ENCODE assay signal across 12 cellular contexts in genomic region chr1:91513160-91513559, GRCh38. TPM values are rescaled to one million over a fixed set of nuclear protein-coding genes. Genes with fewer than 3 reads are reported as not detected.
DNase-seq lines count a peak whose midpoint lies in the region; ATAC-seq, FAIRE-seq and TF ChIP-seq lines count a peak whose summit lies in the region.
"Had no signal": no experiment of that assay in that cellular context is flagged by ENCODE, and none has a peak within 500 bp of the region (broad histone marks: within the 10 kb centered on the region; RNA-seq: fewer than 3 reads in every experiment).

No MANE protein-coding gene starts in this region.

- peaks cover 40% of the 10 kb centered on the region for H3K36me3 Mint-ChIP-seq in nephron (ENCODE audit: low read depth)

- intact Hi-C loops in OCI-LY7 (cut with micrococcal nuclease; ENCODE audit: unreplicated experiment): loop anchor here (5.0 kb wide), 1 partner anchor 414 kb away; no protein-coding TSS in a partner anchor
- intact Hi-C loops in endothelial cell of umbilical vein (cut with micrococcal nuclease): loop anchor here (2.0 kb wide), 1 partner anchor 372 kb away; no protein-coding TSS in a partner anchor

- POLR2A ChIA-PET in OCI-LY7 (lab: Charles Lee) (interaction anchor here (0.7 to 4.5 kb wide), 4 partner anchors 10 to 466 kb away, joined by 3 to 33 read pairs (median 13); no protein-coding TSS in a partner anchor), endothelial cell of umbilical vein (lab: Charles Lee) (no interaction called here)

- H3K79me2 ChIP-seq in OCI-LY7 (ENCODE audit: insufficient read depth, low read depth, low read length): peaks cover 14% of the 10 kb centered on the region; the same call in 1 of the 2 replicates
- H3K79me2 ChIP-seq in endothelial cell of umbilical vein (ENCODE audit: control insufficient read depth, insufficient read depth, low read length): no peaks in the 10 kb centered on the region

- CTCF ChIA-PET in OCI-LY7 (lab: Charles Lee; ENCODE audit: unreplicated experiment): no interaction called here
- CTCF ChIA-PET in endothelial cell of umbilical vein (lab: Charles Lee): interaction anchor here (0.5 to 4.6 kb wide), 36 partner anchors 9 to 778 kb away, joined by 3 to 119 read pairs (median 4); partner anchors contain the start of genes CDC7, HFM1 and TGFBR3

- H3K4me1 ChIP-seq in OCI-LY7 (ENCODE audit: insufficient read depth, low read length, poor library complexity, severe bottlenecking) (no peaks in the 10 kb centered on the region), endothelial cell of umbilical vein (ENCODE audit: control insufficient read depth, extremely low read depth, insufficient read depth, low read length) (no peaks in the 10 kb centered on the region)

- no peaks in the 10 kb centered on the region for H3K9me2 ChIP-seq in OCI-LY7 (ENCODE audit: insufficient read depth, low read length)

- H3K9me3 Mint-ChIP-seq in nephron: no peaks in the 10 kb centered on the region
- H3K9me3 Mint-ChIP-seq: central memory CD8-positive, alpha-beta T cell had no signal

- DNase-seq in AG08395 (ENCODE audit: low spot score): peak; percentile 37
- no peak for DNase-seq in OCI-LY7 (ENCODE audit: low spot score)
- DNase-seq in endothelial cell of umbilical vein (ENCODE audit: low read depth, low spot score): peak; percentile 43
- DNase-seq in mesenteric fat pad (ENCODE audit: low spot score): no peak
- no peak for DNase-seq in iPS-NIHi7 (ENCODE audit: extremely low spot score)
- DNase-seq: activated CD8-positive, alpha-beta memory T cell treated with anti-CD3 and anti-CD28 coated beads for 24 hours; Calu3 had no signal

- H3K36me3 ChIP-seq in OCI-LY7 (ENCODE audit: insufficient read depth, low read length) (peaks cover 99% of the 10 kb centered on the region), endothelial cell of umbilical vein (ENCODE audit: control insufficient read depth in 2 of 2, extremely low read depth in 1 of 2, insufficient read depth in 2 of 2, low read length in 2 of 2) (no peaks in the 10 kb centered on the region)

- no peak overlapping the region for H3K9ac ChIP-seq in endothelial cell of umbilical vein (replicated peaks; ENCODE audit: extremely low read depth, insufficient read depth, low read length)

- peaks cover 17% of the 10 kb centered on the region for H3K4me1 Mint-ChIP-seq in nephron

- no peak overlapping the region for H3K4me3 Mint-ChIP-seq in nephron
- H3K4me3 Mint-ChIP-seq: central memory CD8-positive, alpha-beta T cell had no signal

- peak overlapping the region; percentile 19 to 63 (median 21) for H3K27ac Mint-ChIP-seq in nephron

- TF ChIP-seq CTCF in OCI-LY7 (conservative IDR thresholded peaks at IDR 0.05; ENCODE audit: low read length) (0 out of 2 replicates have a peak, but pooled peaks have one; percentile 28), endothelial cell of umbilical vein (IDR thresholded peaks at IDR 0.05; ENCODE audit: extremely low read depth in 1 of 2, insufficient read depth in 1 of 2, low read depth in 1 of 2, low read length in 2 of 2) (peak in 1 of 2 donors; percentile 5), nephron (IDR thresholded peaks at IDR 0.05; ENCODE audit: unreplicated experiment in 3 of 3) (peak; percentile 39 to 77 (median 44))

- dilution Hi-C loops in endothelial cell of umbilical vein (cut with MboI; ENCODE audit: extremely low pct_ligation_motif_present, low sequenced_read_pairs): no loop called here

- H3K27me3 Mint-ChIP-seq in nephron (ENCODE audit: low read depth): no peaks in the 10 kb centered on the region
- H3K27me3 Mint-ChIP-seq: central memory CD8-positive, alpha-beta T cell had no signal

- H3K4me2 ChIP-seq in OCI-LY7 (ENCODE audit: low read length) (no peak overlapping the region), endothelial cell of umbilical vein (ENCODE audit: insufficient read depth, low read length) (no peak overlapping the region)

- BruUV-seq in OCI-LY7 (replicated peaks; lab: Mats Ljungman, UMichigan) (no TSS peak), endothelial cell of umbilical vein (replicated peaks; lab: Mats Ljungman, UMichigan) (no TSS peak)

- no peak overlapping the region for H3K4me3 ChIP-seq in OCI-LY7 (ENCODE audit: low read depth, low read length, poor library complexity, severe bottlenecking)
- no peak overlapping the region for H3K4me3 ChIP-seq in endothelial cell of umbilical vein (replicated peaks in 1 of 3; ENCODE audit: insufficient read depth in 1 of 3, low read depth in 1 of 3, low read length in 3 of 3)
- H3K4me3 ChIP-seq: SJCRH30 had no signal

- no peak overlapping the region for H2AFZ ChIP-seq in OCI-LY7 (ENCODE audit: low read length)
- H2AFZ ChIP-seq in endothelial cell of umbilical vein (ENCODE audit: low read depth, low read length): no peak overlapping the region

- no peaks in the 10 kb centered on the region for H3K9me1 ChIP-seq in endothelial cell of umbilical vein (replicated peaks; ENCODE audit: control insufficient read depth, extremely low read depth, insufficient read depth, low read length)

- FAIRE-seq in endothelial cell of umbilical vein (lab: Jason Lieb, UNC): no peak

- no peaks in the 10 kb centered on the region for H3K9me3 ChIP-seq in OCI-LY7 (ENCODE audit: low read length)
- no peaks in the 10 kb centered on the region for H3K9me3 ChIP-seq in endothelial cell of umbilical vein (replicated peaks; ENCODE audit: control insufficient read depth, insufficient read depth, low read length)
- H3K9me3 ChIP-seq: SJCRH30 had no signal

- no peaks in the 10 kb centered on the region for H3K27me3 ChIP-seq in endothelial cell of umbilical vein (ENCODE audit: control insufficient read depth in 2 of 2, insufficient read depth in 2 of 2, low read length in 2 of 2)
- H3K27me3 ChIP-seq: SJCRH30 had no signal

- TF ChIP-seq POLR2A in endothelial cell of umbilical vein (IDR thresholded peaks at IDR 0.05; ENCODE audit: low read depth, low read length): no peak

- ATAC-seq in HG02970 (IDR thresholded peaks at IDR 0.05; ENCODE audit: low FRiP score, unreplicated experiment): no peak
- no peak for ATAC-seq in GM21619 (IDR thresholded peaks at IDR 0.05; ENCODE audit: unreplicated experiment)

- 0 out of 2 replicates have a peak, but pooled peaks cover 3% of the 10 kb centered on the region for H4K20me1 ChIP-seq in OCI-LY7 (ENCODE audit: insufficient read depth, low read length)
- H4K20me1 ChIP-seq in endothelial cell of umbilical vein (replicated peaks; ENCODE audit: control insufficient read depth, extremely low read depth, insufficient read depth, low read length): no peaks in the 10 kb centered on the region

- H3K27ac ChIP-seq in OCI-LY7 (ENCODE audit: low read depth, low read length, poor library complexity, severe bottlenecking): no peak overlapping the region
- H3K27ac ChIP-seq in endothelial cell of umbilical vein (ENCODE audit: insufficient read depth, low read depth, low read length): no peak overlapping the region
- H3K27ac ChIP-seq: SJCRH30 had no signal

TF ChIP-seq in endothelial cell of umbilical vein, 7 proteins besides CTCF, POLR2A, EP300 and RAD21:
- TF ChIP-seq JUN (IDR thresholded peaks at IDR 0.05; ENCODE audit: borderline replicate concordance, insufficient read depth, insufficient read length, low read depth): no peak
- TF ChIP-seq POLR2AphosphoS5 (IDR thresholded peaks at IDR 0.05; ENCODE audit: insufficient read depth, low read depth, low read length): no peak
- TF ChIP-seq MAX (IDR thresholded peaks at IDR 0.05; ENCODE audit: insufficient read depth, insufficient read length): no peak
- TF ChIP-seq EZH2 (IDR thresholded peaks at IDR 0.05; ENCODE audit: borderline replicate concordance, low read depth, low read length, severe bottlenecking): no peak
- no peak for TF ChIP-seq FOS (IDR thresholded peaks at IDR 0.05; ENCODE audit: borderline replicate concordance, insufficient read depth, low read length)
- no peak for TF ChIP-seq GATA2 (IDR thresholded peaks at IDR 0.05; ENCODE audit: insufficient read depth, insufficient read length, low read depth, low read length)
- TF ChIP-seq MYC (IDR thresholded peaks at IDR 0.05; ENCODE audit: low read depth, low read length): no peak

RNA-seq across cellular contexts. Expression of gene CDC7, which starts 12.5 kb away (rescaled TPM):
- total RNA-seq in OCI-LY7 (2014; rRNA removed; shearing (Covaris generic)): 28.6 and 35.8 TPM in 2 replicates
- total RNA-seq in OCI-LY7 (2022) (54.5 and 66.3 TPM in 2 replicates), endothelial cell of umbilical vein (11.7 and 13.4 TPM in 2 replicates), mesenteric fat pad (2.4 TPM)
- 2.3 and 3.9 TPM in 2 replicates for polyA plus RNA-seq in endothelial cell of umbilical vein
- polyA plus RNA-seq in endothelial cell of umbilical vein (2011; cell fraction: cytosol; rRNA removed): 5.2 and 6.6 TPM in 2 replicates
- 13.5 and 20.5 TPM in 2 replicates for polyA plus RNA-seq in endothelial cell of umbilical vein (2011; cell fraction: nucleus; rRNA removed)
- 4.7 and 7.4 TPM in 2 replicates for polyA plus RNA-seq in endothelial cell of umbilical vein (2012)
- polyA minus RNA-seq in endothelial cell of umbilical vein: 5.5 and 6.4 TPM in 2 replicates
- polyA minus RNA-seq in endothelial cell of umbilical vein (2011; cell fraction: cytosol; rRNA and poly(A)+ RNA removed): 20.5 TPM
- polyA minus RNA-seq in endothelial cell of umbilical vein (2011; cell fraction: nucleus; rRNA and poly(A)+ RNA removed): 5.2 and 7.6 TPM in 2 replicates

Comparison
In these comparisons a context has a peak if more than half of its experiments do, and no peak if none do; other contexts are left out.
1. DNase-seq: peak in AG08395 (single experiment) and endothelial cell of umbilical vein (single experiment); none in OCI-LY7 (single experiment), mesenteric fat pad (single experiment) and iPS-NIHi7 (single experiment).